1 cellular context compared by ENCODE assay signal in the genomic region with DNA sequence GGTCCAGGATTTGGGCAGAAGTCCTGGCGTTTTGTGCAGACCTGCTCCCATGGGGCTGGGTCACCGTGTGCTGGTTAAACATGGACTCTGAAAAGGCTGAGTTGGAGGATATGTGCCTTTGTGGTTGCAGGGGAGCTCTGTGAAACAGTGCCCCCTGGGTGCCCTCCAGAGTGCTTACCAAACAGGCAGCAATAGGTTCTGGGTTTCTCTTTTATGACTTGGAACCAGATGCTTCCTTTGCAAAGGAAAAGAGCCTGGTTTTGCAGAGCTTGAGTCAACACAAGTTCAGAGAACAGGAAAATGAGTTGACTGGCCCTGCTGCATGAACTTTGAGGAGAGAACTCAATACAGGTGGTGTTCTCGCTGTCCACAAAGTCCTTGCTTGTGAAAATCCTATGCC.
TF ChIP-seq lines count a peak whose summit lies in the region.

No MANE protein-coding gene starts in this region.

TF ChIP-seq in SK-N-SH, 30 proteins besides CTCF, POLR2A, EP300 and RAD21:
- TF ChIP-seq FOSL2 (IDR thresholded peaks at IDR 0.05; ENCODE audit: borderline replicate concordance, low read depth) (no peak), RCOR1 (IDR thresholded peaks at IDR 0.05; ENCODE audit: low read length) (no peak), SIN3A (IDR thresholded peaks at IDR 0.05; ENCODE audit: borderline replicate concordance, low read depth, low read length) (no peak), TEAD4 (IDR thresholded peaks at IDR 0.05; ENCODE audit: borderline replicate concordance, insufficient read depth) (no peak), GATA2 (CRISPR knock-in tag; IDR thresholded peaks at IDR 0.05) (no peak), NFIC (IDR thresholded peaks at IDR 0.05; ENCODE audit: borderline replicate concordance) (no peak), RXRA (IDR thresholded peaks at IDR 0.05; ENCODE audit: borderline replicate concordance, low read depth) (no peak), FOXJ3 (CRISPR knock-in tag; IDR thresholded peaks at IDR 0.05) (no peak), MXI1 (IDR thresholded peaks at IDR 0.05; ENCODE audit: low read depth, low read length) (no peak), YY1 (IDR thresholded peaks at IDR 0.05; ENCODE audit: low read depth) (no peak), JUND (IDR thresholded peaks at IDR 0.05) (no peak), ELF1 (IDR thresholded peaks at IDR 0.05) (no peak), RFX5 (IDR thresholded peaks at IDR 0.05; ENCODE audit: low read length) (no peak), GABPA (IDR thresholded peaks at IDR 0.05; ENCODE audit: low read depth) (no peak), NRF1 (IDR thresholded peaks at IDR 0.05; ENCODE audit: low read depth, low read length) (no peak)
- TF ChIP-seq, protein P1, sequence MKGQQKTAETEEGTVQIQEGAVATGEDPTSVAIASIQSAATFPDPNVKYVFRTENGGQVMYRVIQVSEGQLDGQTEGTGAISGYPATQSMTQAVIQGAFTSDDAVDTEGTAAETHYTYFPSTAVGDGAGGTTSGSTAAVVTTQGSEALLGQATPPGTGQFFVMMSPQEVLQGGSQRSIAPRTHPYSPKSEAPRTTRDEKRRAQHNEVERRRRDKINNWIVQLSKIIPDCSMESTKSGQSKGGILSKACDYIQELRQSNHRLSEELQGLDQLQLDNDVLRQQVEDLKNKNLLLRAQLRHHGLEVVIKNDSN (IDR thresholded peaks at IDR 0.05; ENCODE audit: borderline replicate concordance, low read depth) = no peak
- TF ChIP-seq, protein P2, sequence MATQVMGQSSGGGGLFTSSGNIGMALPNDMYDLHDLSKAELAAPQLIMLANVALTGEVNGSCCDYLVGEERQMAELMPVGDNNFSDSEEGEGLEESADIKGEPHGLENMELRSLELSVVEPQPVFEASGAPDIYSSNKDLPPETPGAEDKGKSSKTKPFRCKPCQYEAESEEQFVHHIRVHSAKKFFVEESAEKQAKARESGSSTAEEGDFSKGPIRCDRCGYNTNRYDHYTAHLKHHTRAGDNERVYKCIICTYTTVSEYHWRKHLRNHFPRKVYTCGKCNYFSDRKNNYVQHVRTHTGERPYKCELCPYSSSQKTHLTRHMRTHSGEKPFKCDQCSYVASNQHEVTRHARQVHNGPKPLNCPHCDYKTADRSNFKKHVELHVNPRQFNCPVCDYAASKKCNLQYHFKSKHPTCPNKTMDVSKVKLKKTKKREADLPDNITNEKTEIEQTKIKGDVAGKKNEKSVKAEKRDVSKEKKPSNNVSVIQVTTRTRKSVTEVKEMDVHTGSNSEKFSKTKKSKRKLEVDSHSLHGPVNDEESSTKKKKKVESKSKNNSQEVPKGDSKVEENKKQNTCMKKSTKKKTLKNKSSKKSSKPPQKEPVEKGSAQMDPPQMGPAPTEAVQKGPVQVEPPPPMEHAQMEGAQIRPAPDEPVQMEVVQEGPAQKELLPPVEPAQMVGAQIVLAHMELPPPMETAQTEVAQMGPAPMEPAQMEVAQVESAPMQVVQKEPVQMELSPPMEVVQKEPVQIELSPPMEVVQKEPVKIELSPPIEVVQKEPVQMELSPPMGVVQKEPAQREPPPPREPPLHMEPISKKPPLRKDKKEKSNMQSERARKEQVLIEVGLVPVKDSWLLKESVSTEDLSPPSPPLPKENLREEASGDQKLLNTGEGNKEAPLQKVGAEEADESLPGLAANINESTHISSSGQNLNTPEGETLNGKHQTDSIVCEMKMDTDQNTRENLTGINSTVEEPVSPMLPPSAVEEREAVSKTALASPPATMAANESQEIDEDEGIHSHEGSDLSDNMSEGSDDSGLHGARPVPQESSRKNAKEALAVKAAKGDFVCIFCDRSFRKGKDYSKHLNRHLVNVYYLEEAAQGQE (IDR thresholded peaks at IDR 0.05; ENCODE audit: low read depth, low read length) = no peak
- TF ChIP-seq, protein P3, sequence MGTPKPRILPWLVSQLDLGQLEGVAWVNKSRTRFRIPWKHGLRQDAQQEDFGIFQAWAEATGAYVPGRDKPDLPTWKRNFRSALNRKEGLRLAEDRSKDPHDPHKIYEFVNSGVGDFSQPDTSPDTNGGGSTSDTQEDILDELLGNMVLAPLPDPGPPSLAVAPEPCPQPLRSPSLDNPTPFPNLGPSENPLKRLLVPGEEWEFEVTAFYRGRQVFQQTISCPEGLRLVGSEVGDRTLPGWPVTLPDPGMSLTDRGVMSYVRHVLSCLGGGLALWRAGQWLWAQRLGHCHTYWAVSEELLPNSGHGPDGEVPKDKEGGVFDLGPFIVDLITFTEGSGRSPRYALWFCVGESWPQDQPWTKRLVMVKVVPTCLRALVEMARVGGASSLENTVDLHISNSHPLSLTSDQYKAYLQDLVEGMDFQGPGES (IDR thresholded peaks at IDR 0.05; ENCODE audit: low read depth, low read length) = no peak
